ENCODE assay signal across 1 cellular context in the genomic region with DNA sequence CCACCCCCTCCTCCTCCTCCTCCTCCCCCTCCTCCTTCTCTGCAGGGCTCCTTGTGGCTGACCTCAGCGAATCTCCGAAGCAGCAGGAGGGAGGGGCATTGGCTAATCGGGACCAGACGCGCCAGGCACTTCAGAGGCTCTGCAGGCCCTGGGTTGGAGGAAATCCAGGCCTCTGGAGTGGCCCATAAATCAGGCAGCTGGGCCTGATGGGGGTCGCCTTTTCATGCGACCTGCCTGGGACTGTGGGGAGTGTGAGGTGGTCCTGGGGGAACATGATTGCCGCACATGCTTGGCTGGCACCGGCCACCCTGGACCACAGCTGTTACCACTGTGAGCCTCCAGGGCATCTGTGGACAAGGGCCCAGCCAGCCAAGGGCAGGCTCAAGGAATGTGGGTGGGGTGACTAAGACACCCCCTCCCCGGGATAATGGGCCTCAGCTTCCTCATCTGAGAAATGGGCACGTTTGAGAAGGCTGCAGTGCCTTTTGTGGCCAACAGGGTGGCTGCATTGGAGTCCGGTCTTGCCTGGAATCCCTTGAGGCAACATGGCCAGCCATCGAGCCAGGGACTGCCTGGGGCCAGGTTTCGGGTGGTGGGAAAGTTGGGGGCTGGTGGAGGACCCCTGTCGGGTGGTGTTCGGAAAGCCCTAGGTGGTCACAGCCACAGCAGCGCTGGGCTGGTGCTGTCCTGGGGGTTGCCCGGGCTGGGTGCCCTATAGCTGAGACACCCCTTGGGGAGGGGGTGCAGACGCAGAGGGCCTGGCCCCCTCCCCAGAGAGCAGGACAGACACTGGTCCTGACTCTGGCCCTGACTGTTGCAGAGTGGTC.
A peak's percentile ranks its signal among the peaks of the same experiment; 100 is the strongest.
TF ChIP-seq lines count a peak whose summit lies in the region.

No MANE protein-coding gene starts in this region.

TF ChIP-seq in HEK293, 187 proteins besides CTCF, POLR2A, EP300 and RAD21 (continued from another document):
- TF ChIP-seq SP2 (tag by site-specific recombination; IDR thresholded peaks at IDR 0.05): no peak
- no peak for TF ChIP-seq ZNF560 (tag by site-specific recombination; IDR thresholded peaks at IDR 0.05; ENCODE audit: borderline replicate concordance)
- no peak for TF ChIP-seq ZNF292 (tag by site-specific recombination; IDR thresholded peaks at IDR 0.05; ENCODE audit: borderline replicate concordance, low read depth)
- no peak for TF ChIP-seq ZNF16 (tag by site-specific recombination; IDR thresholded peaks at IDR 0.05; ENCODE audit: low read depth)
- TF ChIP-seq ZNF274 (IDR thresholded peaks at IDR 0.05; ENCODE audit: low read length): no peak
- no peak for TF ChIP-seq ZNF274 (tag by site-specific recombination; IDR thresholded peaks at IDR 0.05; ENCODE audit: borderline replicate concordance)
- TF ChIP-seq ZNF677 (tag by site-specific recombination; IDR thresholded peaks at IDR 0.05): no peak
- TF ChIP-seq, protein P1, sequence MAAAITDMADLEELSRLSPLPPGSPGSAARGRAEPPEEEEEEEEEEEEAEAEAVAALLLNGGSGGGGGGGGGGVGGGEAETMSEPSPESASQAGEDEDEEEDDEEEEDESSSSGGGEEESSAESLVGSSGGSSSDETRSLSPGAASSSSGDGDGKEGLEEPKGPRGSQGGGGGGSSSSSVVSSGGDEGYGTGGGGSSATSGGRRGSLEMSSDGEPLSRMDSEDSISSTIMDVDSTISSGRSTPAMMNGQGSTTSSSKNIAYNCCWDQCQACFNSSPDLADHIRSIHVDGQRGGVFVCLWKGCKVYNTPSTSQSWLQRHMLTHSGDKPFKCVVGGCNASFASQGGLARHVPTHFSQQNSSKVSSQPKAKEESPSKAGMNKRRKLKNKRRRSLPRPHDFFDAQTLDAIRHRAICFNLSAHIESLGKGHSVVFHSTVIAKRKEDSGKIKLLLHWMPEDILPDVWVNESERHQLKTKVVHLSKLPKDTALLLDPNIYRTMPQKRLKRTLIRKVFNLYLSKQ (tag by site-specific recombination; IDR thresholded peaks at IDR 0.05; ENCODE audit: borderline replicate concordance): no peak
- TF ChIP-seq ZFP69B (tag by site-specific recombination; IDR thresholded peaks at IDR 0.05): peak; percentile 48; the same call in 1 of the 2 replicates
- no peak for TF ChIP-seq ZNF544 (tag by site-specific recombination; IDR thresholded peaks at IDR 0.05)
- TF ChIP-seq ZNF514 (tag by site-specific recombination; IDR thresholded peaks at IDR 0.05): no peak
- TF ChIP-seq ZNF664 (tag by site-specific recombination; IDR thresholded peaks at IDR 0.05): no peak
- 0 out of 2 replicates have a peak, but pooled peaks have one; percentile 18 for TF ChIP-seq EGR2 (tag by site-specific recombination; IDR thresholded peaks at IDR 0.05; ENCODE audit: low read depth)
- TF ChIP-seq ZFHX2 (tag by site-specific recombination; conservative IDR thresholded peaks at IDR 0.05): peak; percentile 62
- TF ChIP-seq ZNF155 (tag by site-specific recombination; IDR thresholded peaks at IDR 0.05): no peak
